ENCODE assay signal across 16 cellular contexts in genomic region chr12:49564241-49565118, GRCh38. TPM values are rescaled to one million over a fixed set of nuclear protein-coding genes. Genes with fewer than 3 reads are reported as not detected.
A peak's percentile ranks its signal among the peaks of the same experiment; 100 is the strongest.
DNase-seq lines count a peak whose midpoint lies in the region; ATAC-seq, FAIRE-seq and TF ChIP-seq lines count a peak whose summit lies in the region.
"Had no signal": no experiment of that assay in that cellular context is flagged by ENCODE, and none has a peak within 500 bp of the region (broad histone marks: within the 10 kb centered on the region; RNA-seq: fewer than 3 reads in every experiment).

No MANE protein-coding gene starts in this region.

- peaks cover 0 to 63% (median 25%) of the 10 kb centered on the region in 11 experiments; a peak in 14 of 22 replicates for H4K20me1 ChIP-seq in BLaER1 treated with 17β-estradiol and CSF1 and Interleukin-3, amounts not matched to agents 10 nM and 100 nM

- H3K4me1 ChIP-seq in BLaER1 treated with 17β-estradiol and CSF1 and Interleukin-3, amounts not matched to agents 10 nM and 100 nM, result peaks cover 63 to 76% (median 67%) of the 10 kb centered on the region in 10 experiments
- peaks cover 7 to 13% of the 10 kb centered on the region in 2 donors for H3K4me1 ChIP-seq in kidney (ENCODE audit: control insufficient read depth in 1 of 2, insufficient read depth in 1 of 2, low read depth in 1 of 2, low read length in 2 of 2)

- DNase-seq in GDM1 (lab: John Stamatoyannopoulos, UW) (peak; percentile 25), kidney (peak; percentile 51), NCI-H510A (lab: John Stamatoyannopoulos, UW) (no peak)
- no peak for DNase-seq in activated T-helper 2 cell treated with anti-CD3 and anti-CD28 coated beads, Interferon-gamma antibody, Interleukin-2, Interleukin-4, amounts not matched to agents 10 μg/mL and 5 μg/mL and 100 μg/mL, durations not matched to agents 14 hours and 24 hours and 36 hours (ENCODE audit: low spot score)
- DNase-seq in stimulated activated CD4-positive, alpha-beta T cell treated with anti-CD3 and anti-CD28 coated beads, Interleukin-2, amount 100 ng/mL, for 24 hours, result no peak
- DNase-seq: brain microvascular endothelial cell, MG63, NCI-H1694 treated with DMSO at 0.1 percent for 48 hours, trophoblast cell had no signal

- H3K36me3 ChIP-seq in BLaER1 treated with 17β-estradiol and CSF1 and Interleukin-3, amounts not matched to agents 10 nM and 100 nM, result peaks cover 53 to 69% (median 58%) of the 10 kb centered on the region in 11 experiments
- H3K36me3 ChIP-seq in kidney (ENCODE audit: control insufficient read depth in 1 of 2, insufficient read depth in 2 of 2, low read length in 2 of 2), result peaks cover 31 to 50% of the 10 kb centered on the region in 2 donors

- ATAC-seq in HG03432 (IDR thresholded peaks at IDR 0.05; ENCODE audit: unreplicated experiment), result no peak
- ATAC-seq in GM18870 (IDR thresholded peaks at IDR 0.05; ENCODE audit: unreplicated experiment), result no peak
- ATAC-seq: HCT116 had no signal

- no peak overlapping the region for H3K27ac Mint-ChIP-seq in activated T-helper 2 cell treated with anti-CD3 and anti-CD28 coated beads, Interferon-gamma antibody, Interleukin-2, Interleukin-4, amounts not matched to agents 10 μg/mL and 5 μg/mL and 100 μg/mL, durations not matched to agents 14 hours and 24 hours and 36 hours
- H3K27ac Mint-ChIP-seq: mesothelial cell of epicardium had no signal

- H3K4me1 Mint-ChIP-seq in activated T-helper 2 cell treated with anti-CD3 and anti-CD28 coated beads, Interferon-gamma antibody, Interleukin-2, Interleukin-4, amounts not matched to agents 10 μg/mL and 5 μg/mL and 100 μg/mL, durations not matched to agents 14 hours and 24 hours and 36 hours (ENCODE audit: low read depth), result peaks cover 42% of the 10 kb centered on the region

- intact Hi-C loops in activated T-helper 2 cell treated with anti-CD3 and anti-CD28 coated beads, Interferon-gamma antibody, Interleukin-2, Interleukin-4, amounts not matched to agents 10 μg/mL and 5 μg/mL and 100 μg/mL, durations not matched to agents 14 hours and 24 hours and 36 hours (cut with micrococcal nuclease), result loop anchor here (5.0 kb wide), 2 partner anchors 58 to 197 kb away; partner anchors contain the start of genes PRPF40B and SPATS2
- intact Hi-C loops in kidney (cut with DNase I), result no loop called here

- no peak for TF ChIP-seq CTCF in kidney (IDR thresholded peaks at IDR 0.05; ENCODE audit: borderline replicate concordance, extremely low read depth, insufficient read depth)

- peaks cover 58% of the 10 kb centered on the region for H3K36me3 Mint-ChIP-seq in activated T-helper 2 cell treated with anti-CD3 and anti-CD28 coated beads, Interferon-gamma antibody, Interleukin-2, Interleukin-4, amounts not matched to agents 10 μg/mL and 5 μg/mL and 100 μg/mL, durations not matched to agents 14 hours and 24 hours and 36 hours (ENCODE audit: low read depth)

- H3K27ac ChIP-seq in BLaER1 treated with 17β-estradiol and CSF1 and Interleukin-3, amounts not matched to agents 10 nM and 100 nM, result peak overlapping the region in 3 of 11 experiments; percentile 3 to 13 (median 9); a peak in 1 of 22 replicates
- H3K27ac ChIP-seq in kidney (ENCODE audit: low read depth in 2 of 2, low read length in 2 of 2), result no peak overlapping the region
- H3K27ac ChIP-seq: brain microvascular endothelial cell had no signal

- H3K9me3 ChIP-seq in BLaER1 treated with 17β-estradiol and CSF1 and Interleukin-3, amounts not matched to agents 10 nM and 100 nM (replicated peaks in 1 of 11), result no peaks in the 10 kb centered on the region
- no peaks in the 10 kb centered on the region for H3K9me3 ChIP-seq in kidney (ENCODE audit: control insufficient read depth in 1 of 2, low read length in 2 of 2)
- H3K9me3 ChIP-seq: MG63 had no signal

- H3K9ac ChIP-seq in BLaER1 treated with 17β-estradiol and CSF1 and Interleukin-3, amounts not matched to agents 10 nM and 100 nM, result peak overlapping the region in 8 of 11 experiments; percentile 17 to 49 (median 32); a peak in 9 of 22 replicates
- no peak overlapping the region for H3K9ac ChIP-seq in kidney (ENCODE audit: low read length in 2 of 2)

- peak overlapping the region in 1 of 10 experiments; percentile 2; a peak in 2 of 20 replicates for H3K4me3 ChIP-seq in BLaER1 treated with 17β-estradiol and CSF1 and Interleukin-3, amounts not matched to agents 10 nM and 100 nM
- H3K4me3 ChIP-seq in kidney (ENCODE audit: low read length in 2 of 2), result no peak overlapping the region
- H3K4me3 ChIP-seq: MG63 had no signal

- H3K4me2 ChIP-seq in BLaER1 treated with 17β-estradiol and CSF1 and Interleukin-3, amounts not matched to agents 10 nM and 100 nM, result peak overlapping the region; percentile 66 to 100 (median 94)

- H3K27me3 Mint-ChIP-seq in activated T-helper 2 cell treated with anti-CD3 and anti-CD28 coated beads, Interferon-gamma antibody, Interleukin-2, Interleukin-4, amounts not matched to agents 10 μg/mL and 5 μg/mL and 100 μg/mL, durations not matched to agents 14 hours and 24 hours and 36 hours (ENCODE audit: low read depth), result no peaks in the 10 kb centered on the region

- H3K9me3 Mint-ChIP-seq in activated T-helper 2 cell treated with anti-CD3 and anti-CD28 coated beads, Interferon-gamma antibody, Interleukin-2, Interleukin-4, amounts not matched to agents 10 μg/mL and 5 μg/mL and 100 μg/mL, durations not matched to agents 14 hours and 24 hours and 36 hours, result no peaks in the 10 kb centered on the region
- H3K9me3 Mint-ChIP-seq: mesothelial cell of epicardium had no signal

- H3K4me3 Mint-ChIP-seq in activated T-helper 2 cell treated with anti-CD3 and anti-CD28 coated beads, Interferon-gamma antibody, Interleukin-2, Interleukin-4, amounts not matched to agents 10 μg/mL and 5 μg/mL and 100 μg/mL, durations not matched to agents 14 hours and 24 hours and 36 hours (ENCODE audit: low read depth), result peak overlapping the region; percentile 49
- H3K4me3 Mint-ChIP-seq: mesothelial cell of epicardium had no signal

- H3K27me3 ChIP-seq in BLaER1 treated with 17β-estradiol and CSF1 and Interleukin-3, amounts not matched to agents 10 nM and 100 nM, result no peaks in the 10 kb centered on the region
- H3K27me3 ChIP-seq: brain microvascular endothelial cell, MG63 had no signal

- no peak for FAIRE-seq in kidney (lab: Jason Lieb, UNC)
- FAIRE-seq: HTR-8/SVneo, keratinocyte had no signal

RNA-seq across cellular contexts. Expression of gene MCRS1, which starts 3.5 kb away (rescaled TPM):
- total RNA-seq in activated T-helper 2 cell treated with anti-CD3 and anti-CD28 coated beads, Interferon-gamma antibody, Interleukin-2, Interleukin-4, amounts not matched to agents 10 μg/mL and 5 μg/mL and 100 μg/mL, durations not matched to agents 14 hours and 24 hours and 36 hours, result 67.9 and 73.0 TPM in 2 replicates
- 66.8 TPM for total RNA-seq in kidney
- 60.4 TPM for polyA plus RNA-seq in kidney (ENCODE audit: insufficient read depth, low read depth, low replicate concordance)

RNA-seq across cellular contexts. Expression of gene KCNH3, which starts 25.6 kb away (rescaled TPM):
- total RNA-seq in activated T-helper 2 cell treated with anti-CD3 and anti-CD28 coated beads, Interferon-gamma antibody, Interleukin-2, Interleukin-4, amounts not matched to agents 10 μg/mL and 5 μg/mL and 100 μg/mL, durations not matched to agents 14 hours and 24 hours and 36 hours, result 2.1 and 2.9 TPM in 2 replicates
- total RNA-seq in kidney, result 2.8 TPM
- 1.4 TPM for polyA plus RNA-seq in kidney (ENCODE audit: insufficient read depth, low read depth, low replicate concordance)

RNA-seq across cellular contexts. Expression of gene FAM186B, which starts 41.0 kb away (rescaled TPM):
- 0.30 and 0.37 TPM in 2 replicates for total RNA-seq in activated T-helper 2 cell treated with anti-CD3 and anti-CD28 coated beads, Interferon-gamma antibody, Interleukin-2, Interleukin-4, amounts not matched to agents 10 μg/mL and 5 μg/mL and 100 μg/mL, durations not matched to agents 14 hours and 24 hours and 36 hours
- 0.85 TPM for total RNA-seq in kidney
- 0.34 TPM for polyA plus RNA-seq in kidney (ENCODE audit: insufficient read depth, low read depth, low replicate concordance)

RNA-seq across cellular contexts. Expression of gene PRPF40B, which starts 58.9 kb away (rescaled TPM):
- total RNA-seq in activated T-helper 2 cell treated with anti-CD3 and anti-CD28 coated beads, Interferon-gamma antibody, Interleukin-2, Interleukin-4, amounts not matched to agents 10 μg/mL and 5 μg/mL and 100 μg/mL, durations not matched to agents 14 hours and 24 hours and 36 hours, result 10.1 and 13.3 TPM in 2 replicates
- total RNA-seq in kidney, result 33.3 TPM
- 20.1 TPM for polyA plus RNA-seq in kidney (ENCODE audit: insufficient read depth, low read depth, low replicate concordance)

Comparison
In these comparisons a context has a peak if more than half of its experiments do, and no peak if none do; other contexts are left out.
1. H3K9ac ChIP-seq: peak in BLaER1 treated with 17β-estradiol and CSF1 and Interleukin-3, amounts not matched to agents 10 nM and 100 nM (8 of 11); none in kidney (0 of 2).
2. DNase-seq: peak in GDM1 (single experiment) and kidney (single experiment); none in activated T-helper 2 cell treated with anti-CD3 and anti-CD28 coated beads, Interferon-gamma antibody, Interleukin-2, Interleukin-4, amounts not matched to agents 10 μg/mL and 5 μg/mL and 100 μg/mL, durations not matched to agents 14 hours and 24 hours and 36 hours (single experiment), NCI-H510A (single experiment) and stimulated activated CD4-positive, alpha-beta T cell treated with anti-CD3 and anti-CD28 coated beads, Interleukin-2, amount 100 ng/mL, for 24 hours (0 of 2).